In the genomic region with DNA sequence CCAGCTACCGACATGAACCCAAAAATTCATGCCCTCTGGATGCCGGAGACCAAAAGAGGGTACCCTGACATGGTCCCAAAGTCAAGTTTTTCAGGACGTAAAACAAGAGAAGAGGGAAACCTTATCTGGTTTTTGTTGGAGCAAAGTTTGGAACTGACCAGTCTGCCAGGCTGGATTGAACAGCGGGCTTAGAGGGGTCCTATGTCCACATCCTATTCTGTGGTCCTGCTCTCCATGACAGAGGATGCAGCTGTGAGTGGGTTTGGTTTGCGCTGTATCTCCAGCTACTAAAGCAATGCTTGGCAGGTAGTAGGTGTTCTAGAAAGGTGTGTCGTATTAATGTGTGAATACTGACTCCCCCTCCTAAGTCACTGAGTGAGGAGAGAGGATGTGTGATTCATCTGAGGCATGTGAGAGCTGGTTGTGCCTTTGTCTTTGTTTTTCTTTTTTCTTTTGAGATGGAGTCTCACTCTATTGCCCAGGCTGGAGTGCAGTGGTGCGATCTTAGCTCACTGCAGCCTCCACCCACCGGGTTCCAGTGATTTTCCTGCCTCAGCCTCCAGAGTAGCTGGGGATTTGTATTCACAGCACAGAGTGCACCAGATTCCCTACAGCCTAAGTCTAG, we compare ENCODE assay signal across 26 cellular contexts. TPM values are rescaled to one million over a fixed set of nuclear protein-coding genes. Genes with fewer than 3 reads are reported as not detected.
DNase-seq lines count a peak whose midpoint lies in the region; ATAC-seq, FAIRE-seq and TF ChIP-seq lines count a peak whose summit lies in the region.
"Had no signal": no experiment of that assay in that cellular context is flagged by ENCODE, and none has a peak within 500 bp of the region (broad histone marks: within the 10 kb centered on the region; RNA-seq: fewer than 3 reads in every experiment).

No MANE protein-coding gene starts in this region.

- H3K4me1 Mint-ChIP-seq in H9 = peaks cover 52 to 54% of the 10 kb centered on the region in 2 experiments
- H3K4me1 Mint-ChIP-seq in stimulated activated naive B cell treated with anti-CD40 and anti-IgM and Interleukin-4, amounts not matched to agents 10 μg/mL and 1 μg/mL and 100 μg/mL, for 72 hours = peaks cover 13 to 21% of the 10 kb centered on the region in 2 donors

- no peak overlapping the region for H3K56ac ChIP-seq in H9 (ENCODE audit: insufficient read length, low read depth, low read length)

- peaks cover 33 to 62% (median 55%) of the 10 kb centered on the region in 10 experiments for H3K4me1 ChIP-seq in BLaER1 treated with 17β-estradiol and CSF1 and Interleukin-3, amounts not matched to agents 10 nM and 100 nM
- peaks cover 17% of the 10 kb centered on the region for H3K4me1 ChIP-seq in H9 (ENCODE audit: insufficient read depth, low read length)
- H3K4me1 ChIP-seq: esophagus muscularis mucosa, tibial artery had no signal

- TF ChIP-seq CTCF in H9 (conservative IDR thresholded peaks at IDR 0.05) (no peak), bronchial epithelial cell (IDR thresholded peaks at IDR 0.05; ENCODE audit: insufficient read depth, low read length, severe bottlenecking) (no peak), kidney epithelial cell (IDR thresholded peaks at IDR 0.05; ENCODE audit: insufficient read depth, low read length, poor library complexity, severe bottlenecking) (no peak)

- no peak overlapping the region for H2BK12ac ChIP-seq in H9 (ENCODE audit: insufficient read length, low read depth, low read length)

- no peaks in the 10 kb centered on the region for H3K79me1 ChIP-seq in H9 (ENCODE audit: insufficient read depth, low read depth, low read length, poor library complexity, severe bottlenecking)

- H4K91ac ChIP-seq in H9 (ENCODE audit: insufficient read length, low read depth, low read length) = no peak overlapping the region

- H4K5ac ChIP-seq in H9 (ENCODE audit: insufficient read length, low read depth, low read length) = no peak overlapping the region

- WGBS in H9 (ENCODE audit: extremely low coverage, insufficient read length, low lambda C conversion rate) = no CpG with 5 or more reads among the region's 8 CpGs

- H3K27me3 Mint-ChIP-seq in H9 (ENCODE audit: low read depth) = no peaks in the 10 kb centered on the region
- H3K27me3 Mint-ChIP-seq in stimulated activated naive B cell treated with anti-CD40 and anti-IgM and Interleukin-4, amounts not matched to agents 10 μg/mL and 1 μg/mL and 100 μg/mL, for 72 hours = no peaks in the 10 kb centered on the region
- H3K27me3 Mint-ChIP-seq: activated CD8-positive, alpha-beta T cell treated with anti-CD3 and anti-CD28 coated beads for 36 hours; activated naive CD4-positive, alpha-beta T cell treated with anti-CD3 and anti-CD28 coated beads, Interleukin-2, amount 50 U/mL, for 24 hours; CD4-positive, alpha-beta T cell had no signal

- peaks cover 40 to 63% (median 49%) of the 10 kb centered on the region in 3 experiments for H3K36me3 Mint-ChIP-seq in H9 (ENCODE audit: insufficient read depth in 1 of 3, low read depth in 3 of 3)
- peaks cover 38 to 61% of the 10 kb centered on the region in 2 donors for H3K36me3 Mint-ChIP-seq in stimulated activated naive B cell treated with anti-CD40 and anti-IgM and Interleukin-4, amounts not matched to agents 10 μg/mL and 1 μg/mL and 100 μg/mL, for 72 hours

- no peak overlapping the region for H2BK120ac ChIP-seq in H9 (ENCODE audit: low read depth, low read length, poor library complexity, severe bottlenecking)

- no peaks in the 10 kb centered on the region for H3K23me2 ChIP-seq in H9 (ENCODE audit: insufficient read length, low read depth, low read length, poor library complexity, severe bottlenecking)

- no peak overlapping the region for H2AK5ac ChIP-seq in H9 (ENCODE audit: insufficient read length, low read length)

- no peaks in the 10 kb centered on the region for H3K9me3 ChIP-seq in BLaER1 treated with 17β-estradiol and CSF1 and Interleukin-3, amounts not matched to agents 10 nM and 100 nM (replicated peaks in 1 of 11)
- no peaks in the 10 kb centered on the region for H3K9me3 ChIP-seq in H9 (ENCODE audit: control insufficient read depth, low read depth, low read length)
- H3K9me3 ChIP-seq: esophagus muscularis mucosa, ovary, tibial artery had no signal

- peaks cover 3 to 75% (median 40%) of the 10 kb centered on the region in 11 experiments; a peak in 17 of 22 replicates for H4K20me1 ChIP-seq in BLaER1 treated with 17β-estradiol and CSF1 and Interleukin-3, amounts not matched to agents 10 nM and 100 nM
- H4K20me1 ChIP-seq in H9 (ENCODE audit: control insufficient read depth, insufficient read depth, insufficient read length) = no peaks in the 10 kb centered on the region

- no peak overlapping the region for H3K14ac ChIP-seq in H9 (ENCODE audit: insufficient read depth, low read length)

- H3K4me3 Mint-ChIP-seq in H9 = no peak overlapping the region
- no peak overlapping the region for H3K4me3 Mint-ChIP-seq in stimulated activated naive B cell treated with anti-CD40 and anti-IgM and Interleukin-4, amounts not matched to agents 10 μg/mL and 1 μg/mL and 100 μg/mL, for 72 hours
- H3K4me3 Mint-ChIP-seq: activated CD8-positive, alpha-beta T cell treated with anti-CD3 and anti-CD28 coated beads for 36 hours; activated naive CD4-positive, alpha-beta T cell treated with anti-CD3 and anti-CD28 coated beads, Interleukin-2, amount 50 U/mL, for 24 hours; activated T-cell treated with anti-CD3 and anti-CD28 coated beads, Interleukin-2, amount 50 U/mL, for 4 hours; CD4-positive, alpha-beta T cell had no signal

- H3K4ac ChIP-seq in H9 (ENCODE audit: low read depth, low read length) = no peak overlapping the region

- no peak overlapping the region for H2BK20ac ChIP-seq in H9 (ENCODE audit: low read depth, low read length, poor library complexity, severe bottlenecking)

- 0 out of 22 replicates have a peak overlapping the region, but pooled peaks of 2 of the 11 experiments have one; percentile 3 to 25 for H3K27ac ChIP-seq in BLaER1 treated with 17β-estradiol and CSF1 and Interleukin-3, amounts not matched to agents 10 nM and 100 nM
- H3K27ac ChIP-seq in H9 (ENCODE audit: insufficient read length, low read depth, low read length) = no peak overlapping the region
- H3K27ac ChIP-seq: brain microvascular endothelial cell, esophagus muscularis mucosa, ovary, tibial artery, WERI-Rb-1 had no signal

- no peak overlapping the region for H4K8ac ChIP-seq in H9 (replicated peaks; ENCODE audit: insufficient read length, low read depth, low read length)

- peak overlapping the region in 1 of 11 experiments; percentile 8; a peak in 2 of 22 replicates for H3K9ac ChIP-seq in BLaER1 treated with 17β-estradiol and CSF1 and Interleukin-3, amounts not matched to agents 10 nM and 100 nM
- H3K9ac ChIP-seq in H9 (ENCODE audit: extremely low read depth, insufficient read length, low read length) = no peak overlapping the region

- DNase-seq in H9 (no peak), bronchial epithelial cell (ENCODE audit: low read depth) (peak; percentile 88), kidney epithelial cell (ENCODE audit: low read depth) (peak; percentile 26), SKM-1 treated with dmso at 0.1 percent for 144 hours (lab: John Stamatoyannopoulos, UW; ENCODE audit: unreplicated experiment) (no peak), NCI-H226 (no peak)
- DNase-seq in stimulated activated naive B cell treated with anti-CD40 and anti-IgM and Interleukin-4, amounts not matched to agents 10 μg/mL and 1 μg/mL and 100 μg/mL, for 72 hours = no peak
- DNase-seq: activated CD8-positive, alpha-beta T cell treated with anti-CD3 and anti-CD28 coated beads for 36 hours; activated T-cell treated with anti-CD3 and anti-CD28 coated beads, Interleukin-2, amount 50 U/mL, for 4 hours; brain microvascular endothelial cell; CD4-positive, alpha-beta T cell; NCI-H1105 treated with DMSO at 0.1 percent for 48 hours; NCI-H526 treated with DMSO at 0.1 percent for 48 hours; ovary; Right ventricle myocardium superior; stimulated activated naive CD4-positive, alpha-beta T cell treated with Interleukin-2 at 50 U/mL for 16 hours; T-helper 2 cell; tibial artery; WERI-Rb-1 had no signal

- H3K27ac Mint-ChIP-seq in H9 = peak overlapping the region in 2 of 3 experiments; percentile 83 to 92; a peak in 4 of 7 replicates
- no peak overlapping the region for H3K27ac Mint-ChIP-seq in stimulated activated naive B cell treated with anti-CD40 and anti-IgM and Interleukin-4, amounts not matched to agents 10 μg/mL and 1 μg/mL and 100 μg/mL, for 72 hours
- H3K27ac Mint-ChIP-seq: activated CD8-positive, alpha-beta T cell treated with anti-CD3 and anti-CD28 coated beads for 36 hours; CD4-positive, alpha-beta T cell had no signal

- H2BK15ac ChIP-seq in H9 (ENCODE audit: low read depth, low read length) = no peak overlapping the region

- ATAC-seq in GM19023 (IDR thresholded peaks at IDR 0.05; ENCODE audit: unreplicated experiment) = no peak
- no peak for ATAC-seq in stimulated activated naive B cell treated with anti-CD40 and anti-IgM and Interleukin-4, amounts not matched to agents 10 μg/mL and 1 μg/mL and 100 μg/mL, for 72 hours (replicated peaks)
- ATAC-seq: activated CD8-positive, alpha-beta T cell treated with anti-CD3 and anti-CD28 coated beads for 36 hours; activated T-cell treated with anti-CD3 and anti-CD28 coated beads, Interleukin-2, amount 50 U/mL, for 4 hours had no signal

- no peak overlapping the region for H2AFZ ChIP-seq in H9 (ENCODE audit: low read length)

- H3T11ph ChIP-seq in H9 (ENCODE audit: low read length) = no peak overlapping the region

- no peaks in the 10 kb centered on the region for H3K9me3 Mint-ChIP-seq in H9
- H3K9me3 Mint-ChIP-seq in stimulated activated naive B cell treated with anti-CD40 and anti-IgM and Interleukin-4, amounts not matched to agents 10 μg/mL and 1 μg/mL and 100 μg/mL, for 72 hours = no peaks in the 10 kb centered on the region
- H3K9me3 Mint-ChIP-seq: activated CD8-positive, alpha-beta T cell treated with anti-CD3 and anti-CD28 coated beads for 36 hours; activated naive CD4-positive, alpha-beta T cell treated with anti-CD3 and anti-CD28 coated beads, Interleukin-2, amount 50 U/mL, for 24 hours; activated T-cell treated with anti-CD3 and anti-CD28 coated beads, Interleukin-2, amount 50 U/mL, for 4 hours; CD4-positive, alpha-beta T cell had no signal

- H3K4me3 ChIP-seq in BLaER1 treated with 17β-estradiol and CSF1 and Interleukin-3, amounts not matched to agents 10 nM and 100 nM = no peak overlapping the region
- H3K4me3 ChIP-seq in bronchial epithelial cell (ENCODE audit: low read depth, low read length) (no peak overlapping the region), kidney epithelial cell (ENCODE audit: low read depth, low read length) (no peak overlapping the region)
- H3K4me3 ChIP-seq: esophagus muscularis mucosa, ovary, tibial artery had no signal

- FAIRE-seq in bronchial epithelial cell (lab: Jason Lieb, UNC) = no peak

- H3K23ac ChIP-seq in H9 (ENCODE audit: insufficient read length, low read depth, low read length) = no peak overlapping the region

- H3K18ac ChIP-seq in H9 (ENCODE audit: insufficient read length, low read depth, low read length) = no peak overlapping the region

- H3K79me2 ChIP-seq in H9 (ENCODE audit: insufficient read depth, low read length) = no peaks in the 10 kb centered on the region

- H2BK5ac ChIP-seq in H9 (ENCODE audit: insufficient read length, low read length) = no peak overlapping the region

- H3K36me3 ChIP-seq in BLaER1 treated with 17β-estradiol and CSF1 and Interleukin-3, amounts not matched to agents 10 nM and 100 nM = peaks cover 49 to 83% (median 64%) of the 10 kb centered on the region in 11 experiments
- H3K36me3 ChIP-seq in bronchial epithelial cell (ENCODE audit: control insufficient read depth, insufficient read depth, low read length) = peaks cover 13% of the 10 kb centered on the region
- H3K36me3 ChIP-seq in kidney epithelial cell (ENCODE audit: control insufficient read depth, insufficient read depth, low read length) = peaks cover 2% of the 10 kb centered on the region
- H3K36me3 ChIP-seq: ovary, WERI-Rb-1 had no signal

- H3K4me2 ChIP-seq in BLaER1 treated with 17β-estradiol and CSF1 and Interleukin-3, amounts not matched to agents 10 nM and 100 nM = peak overlapping the region in 6 of 11 experiments; percentile 1 to 88 (median 30); a peak in 8 of 22 replicates
- H3K4me2 ChIP-seq in H9 (ENCODE audit: insufficient read depth, insufficient read length, low read length) = no peak overlapping the region

- no peaks in the 10 kb centered on the region for H3K27me3 ChIP-seq in BLaER1 treated with 17β-estradiol and CSF1 and Interleukin-3, amounts not matched to agents 10 nM and 100 nM
- H3K27me3 ChIP-seq in H9 (ENCODE audit: insufficient read depth, low read length) (no peaks in the 10 kb centered on the region), bronchial epithelial cell (ENCODE audit: control insufficient read depth, insufficient read depth, low read length) (no peaks in the 10 kb centered on the region), kidney epithelial cell (ENCODE audit: control insufficient read depth, insufficient read depth, low read length) (no peaks in the 10 kb centered on the region)
- H3K27me3 ChIP-seq: brain microvascular endothelial cell, esophagus muscularis mucosa, ovary, tibial artery had no signal

RNA-seq across cellular contexts. Expression of gene PMM2, which starts 31.0 kb away (rescaled TPM):
- total RNA-seq in H9 (2021) (79.3 and 82.7 TPM in 2 replicates), bronchial epithelial cell (20.5 and 25.5 TPM in 2 replicates), kidney epithelial cell (29.9 and 31.1 TPM in 2 replicates)

RNA-seq across cellular contexts. Expression of gene TMEM186, which starts 31.2 kb away (rescaled TPM):
- 8.6 and 9.6 TPM in 2 replicates for total RNA-seq in H9 (2021)
- 10.4 and 15.5 TPM in 2 replicates for total RNA-seq in bronchial epithelial cell
- 9.4 and 10.9 TPM in 2 replicates for total RNA-seq in kidney epithelial cell

RNA-seq across cellular contexts. Expression of gene CARHSP1, which starts 40.2 kb away (rescaled TPM):
- total RNA-seq in H9 (2021) (194 and 195 TPM in 2 replicates), bronchial epithelial cell (63.7 and 96.3 TPM in 2 replicates), kidney epithelial cell (113 and 119 TPM in 2 replicates)

RNA-seq across cellular contexts. Expression of gene LITAFD, which starts 53.5 kb away (rescaled TPM):
- not detected in 2 replicates for total RNA-seq in H9 (2021)
- total RNA-seq in bronchial epithelial cell = not detected in 2 replicates
- total RNA-seq in kidney epithelial cell = not detected in 2 replicates
- total RNA-seq: activated CD8-positive, alpha-beta T cell treated with anti-CD3 and anti-CD28 coated beads for 36 hours; activated T-cell treated with anti-CD3 and anti-CD28 coated beads, Interleukin-2, amount 50 U/mL, for 4 hours; dermis microvascular lymphatic vessel endothelial cell; esophagus muscularis mucosa; HT-29; lower leg skin; myocyte; ovary; Right ventricle myocardium superior had no signal

Comparison
In these comparisons a context has a peak if more than half of its experiments do, and no peak if none do; other contexts are left out.
1. DNase-seq: peak in bronchial epithelial cell (single experiment) and kidney epithelial cell (single experiment); none in H9 (single experiment), SKM-1 treated with dmso at 0.1 percent for 144 hours (single experiment), NCI-H226 (single experiment) and stimulated activated naive B cell treated with anti-CD40 and anti-IgM and Interleukin-4, amounts not matched to agents 10 μg/mL and 1 μg/mL and 100 μg/mL, for 72 hours (single experiment).